Comparison of ENCODE assay signal across 8 cellular contexts in the genomic region with DNA sequence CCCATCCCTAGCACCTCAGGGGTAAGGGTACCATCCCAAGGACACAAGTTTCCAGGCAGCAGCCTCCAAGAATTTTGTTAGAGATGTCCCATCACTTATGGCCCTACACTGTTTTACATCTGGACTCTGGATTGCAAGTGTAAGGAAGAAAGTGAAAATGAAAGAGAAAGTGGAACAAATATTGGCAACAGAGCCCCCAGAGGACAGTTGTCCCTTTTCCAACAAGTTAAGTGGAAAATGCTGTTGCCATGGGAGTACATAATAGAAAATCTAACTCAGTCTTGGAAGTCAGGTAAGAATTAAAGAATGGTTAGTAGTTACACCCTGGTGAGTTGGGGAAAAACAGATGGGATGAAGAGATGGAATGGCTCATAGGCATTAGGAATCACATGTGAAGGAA. TPM values are rescaled to one million over a fixed set of nuclear protein-coding genes. Genes with fewer than 3 reads are reported as not detected.
DNase-seq lines count a peak whose midpoint lies in the region; ATAC-seq and TF ChIP-seq lines count a peak whose summit lies in the region.

No MANE protein-coding gene starts in this region.

- no peak for ATAC-seq in CD4-positive, alpha-beta T cell (ENCODE audit: poor library complexity)
- ATAC-seq in GM21360 (IDR thresholded peaks at IDR 0.05; ENCODE audit: unreplicated experiment) = peak; percentile 48
- ATAC-seq in right cardiac atrium = peak; percentile 32 to 48
- no peak for ATAC-seq in stimulated activated memory B cell treated with anti-CD40 and anti-IgM and Interleukin-4, amounts not matched to agents 10 μg/mL and 1 μg/mL and 100 μg/mL, for 72 hours

- H3K36me3 Mint-ChIP-seq in CD4-positive, alpha-beta T cell (ENCODE audit: low read depth) = peaks cover 78% of the 10 kb centered on the region
- H3K36me3 Mint-ChIP-seq in stimulated activated memory B cell treated with anti-CD40 and anti-IgM and Interleukin-4, amounts not matched to agents 10 μg/mL and 1 μg/mL and 100 μg/mL, for 72 hours = peaks cover 50% of the 10 kb centered on the region

- H3K27me3 Mint-ChIP-seq in CD4-positive, alpha-beta T cell = no peaks in the 10 kb centered on the region
- H3K27me3 Mint-ChIP-seq in stimulated activated memory B cell treated with anti-CD40 and anti-IgM and Interleukin-4, amounts not matched to agents 10 μg/mL and 1 μg/mL and 100 μg/mL, for 72 hours = no peaks in the 10 kb centered on the region

- H3K27me3 ChIP-seq in CD4-positive, alpha-beta T cell (ENCODE audit: control insufficient read depth, insufficient read depth, low read length) = no peaks in the 10 kb centered on the region
- H3K27me3 ChIP-seq in right cardiac atrium (ENCODE audit: control insufficient read depth, insufficient read depth) = no peaks in the 10 kb centered on the region

- H3K4me1 ChIP-seq in right cardiac atrium (ENCODE audit: control insufficient read depth, insufficient read depth, low read length) = no peaks in the 10 kb centered on the region

- H3K4me3 ChIP-seq in right cardiac atrium (ENCODE audit: low read length) = no peak overlapping the region

- peaks cover 14% of the 10 kb centered on the region for H3K4me1 Mint-ChIP-seq in CD4-positive, alpha-beta T cell (ENCODE audit: low read depth)
- peaks cover 13% of the 10 kb centered on the region for H3K4me1 Mint-ChIP-seq in stimulated activated memory B cell treated with anti-CD40 and anti-IgM and Interleukin-4, amounts not matched to agents 10 μg/mL and 1 μg/mL and 100 μg/mL, for 72 hours

- intact Hi-C loops in CD4-positive, alpha-beta T cell (cut with DNase I, micrococcal nuclease) = no loop called here
- intact Hi-C loops in right cardiac atrium (cut with DNase I) (no loop called here), posterior vena cava (cut with DNase I) (no loop called here)

- no peak for DNase-seq in CD4-positive, alpha-beta T cell
- DNase-seq in RWPE1 (ENCODE audit: low spot score) = peak; percentile 6
- DNase-seq in right cardiac atrium = no peak
- no peak for DNase-seq in posterior vena cava (ENCODE audit: low spot score)
- no peak for DNase-seq in NCI-H1105 treated with DMSO at 0.1 percent for 48 hours (lab: John Stamatoyannopoulos, UW)
- no peak for DNase-seq in SKM-1 (lab: John Stamatoyannopoulos, UW; ENCODE audit: unreplicated experiment)

- no peak overlapping the region for H3K27ac ChIP-seq in CD4-positive, alpha-beta T cell (ENCODE audit: low read depth, low read length)
- H3K27ac ChIP-seq in RWPE1 = no peak overlapping the region
- no peak overlapping the region for H3K27ac ChIP-seq in right cardiac atrium (ENCODE audit: low read length)

- peak overlapping the region; percentile 16 for H3K27ac Mint-ChIP-seq in CD4-positive, alpha-beta T cell
- H3K27ac Mint-ChIP-seq in stimulated activated memory B cell treated with anti-CD40 and anti-IgM and Interleukin-4, amounts not matched to agents 10 μg/mL and 1 μg/mL and 100 μg/mL, for 72 hours = no peak overlapping the region

- CTCF ChIA-PET in CD4-positive, alpha-beta T cell (lab: Charles Lee) = no interaction called here
- CTCF ChIA-PET in RWPE1 (lab: Yijun Ruan, JAX) = no interaction called here

- POLR2A ChIA-PET in CD4-positive, alpha-beta T cell (lab: Charles Lee) = no interaction called here
- POLR2A ChIA-PET in RWPE1 (lab: Yijun Ruan, JAX; ENCODE audit: low non-redundant PET) = no interaction called here

- no peaks in the 10 kb centered on the region for H3K9me3 Mint-ChIP-seq in CD4-positive, alpha-beta T cell
- H3K9me3 Mint-ChIP-seq in stimulated activated memory B cell treated with anti-CD40 and anti-IgM and Interleukin-4, amounts not matched to agents 10 μg/mL and 1 μg/mL and 100 μg/mL, for 72 hours = peaks cover 3% of the 10 kb centered on the region

- no peak for TF ChIP-seq CTCF in CD4-positive, alpha-beta T cell (IDR thresholded peaks at IDR 0.05)
- TF ChIP-seq CTCF in RWPE1 (conservative IDR thresholded peaks at IDR 0.05; ENCODE audit: low read depth) = no peak

- no peak overlapping the region for H3K4me3 Mint-ChIP-seq in CD4-positive, alpha-beta T cell
- H3K4me3 Mint-ChIP-seq in stimulated activated memory B cell treated with anti-CD40 and anti-IgM and Interleukin-4, amounts not matched to agents 10 μg/mL and 1 μg/mL and 100 μg/mL, for 72 hours = no peak overlapping the region

- no peaks in the 10 kb centered on the region for H3K9me3 ChIP-seq in CD4-positive, alpha-beta T cell (ENCODE audit: control insufficient read depth, low read length)
- no peaks in the 10 kb centered on the region for H3K9me3 ChIP-seq in right cardiac atrium (ENCODE audit: control insufficient read depth, low read length)

RNA-seq across cellular contexts. Expression of a gene that starts 50.6 kb away (rescaled TPM):
- total RNA-seq in CD4-positive, alpha-beta T cell = 10 to 100 TPM; 22.9 to 25.4 TPM
- total RNA-seq in right cardiac atrium (10 to 100 TPM; 10.8 to 19.7 (median 16.7) TPM), posterior vena cava (10 to 100 TPM; 14.6 TPM)
- 6.5 TPM for polyA plus RNA-seq in right cardiac atrium

Comparison
In these comparisons a context has a peak if more than half of its experiments do, and no peak if none do; other contexts are left out.
1. ATAC-seq: peak in GM21360 (single experiment) and right cardiac atrium (2 of 2); none in CD4-positive, alpha-beta T cell (single experiment) and stimulated activated memory B cell treated with anti-CD40 and anti-IgM and Interleukin-4, amounts not matched to agents 10 μg/mL and 1 μg/mL and 100 μg/mL, for 72 hours (single experiment).